Comparison of ENCODE assay signal across 8 cellular contexts in the genomic region with DNA sequence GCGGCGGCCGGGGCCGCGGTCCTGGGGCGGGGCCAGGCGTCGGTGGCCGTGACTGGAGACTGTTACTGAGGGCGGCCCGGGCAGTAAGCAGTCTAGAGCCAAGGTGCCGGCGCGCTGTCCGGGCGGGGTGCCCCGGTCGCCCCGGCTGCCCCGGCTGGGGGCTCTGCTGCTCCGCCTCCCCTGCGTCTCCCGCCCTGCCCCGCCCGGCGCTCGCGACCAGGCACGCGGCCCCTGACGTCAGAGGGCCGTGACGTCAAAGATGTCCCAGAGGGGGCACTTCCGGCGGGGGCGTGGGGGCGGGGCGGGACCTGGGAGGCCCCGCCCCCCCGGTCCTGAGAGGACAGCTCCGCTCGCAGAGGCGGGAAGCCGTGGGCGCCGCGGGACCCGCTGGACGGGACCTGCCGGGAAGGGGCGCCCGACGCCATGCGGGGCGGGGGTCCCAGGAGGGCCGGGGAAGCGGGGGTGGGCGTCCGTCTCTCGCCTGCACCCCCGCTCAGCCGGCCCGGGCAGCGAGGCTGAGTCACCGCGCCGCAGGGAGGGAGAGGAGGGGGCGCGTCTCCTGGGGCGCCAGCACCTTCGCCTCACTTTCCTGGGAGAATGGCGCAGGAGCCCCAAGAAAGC. TPM values are rescaled to one million over a fixed set of nuclear protein-coding genes. Genes with fewer than 3 reads are reported as not detected.
DNase-seq lines count a peak whose midpoint lies in the region; ATAC-seq, FAIRE-seq and TF ChIP-seq lines count a peak whose summit lies in the region.

No MANE protein-coding gene starts in this region.

- CTCF ChIA-PET in PC-9 (lab: Charles Lee): interaction anchor here (0.6 kb wide), 2 partner anchors 198 to 333 kb away, joined by 4 to 11 read pairs; no protein-coding TSS in a partner anchor

- H3K27me3 ChIP-seq in PC-9 (ENCODE audit: insufficient read depth, low read depth) (peaks cover 12% of the 10 kb centered on the region), pancreas (no peaks in the 10 kb centered on the region)

- ATAC-seq in HG03039 (IDR thresholded peaks at IDR 0.05; ENCODE audit: unreplicated experiment) (peak; percentile 4), pancreas (peak; percentile 43 to 62 (median 54)), GM21447 (IDR thresholded peaks at IDR 0.05; ENCODE audit: unreplicated experiment) (no peak), GM18858 (IDR thresholded peaks at IDR 0.05; ENCODE audit: unreplicated experiment) (no peak)

- DNase-seq in GM12864 (ENCODE audit: low read depth) (no peak), PC-9 (peak in 1 of 2 experiments; percentile 55), activated gamma-delta T cell treated with Interleukin-2 at 50 U/mL for 16 hours (peak; percentile 53), head of caudate nucleus (peak in 35 of 42 donors; percentile 39 to 84 (median 63)), pancreas (peak; percentile 59 to 91 (median 83))

- no peak for FAIRE-seq in pancreas (lab: Jason Lieb, UNC)

- no peaks in the 10 kb centered on the region for H4K20me1 ChIP-seq in PC-9 (ENCODE audit: insufficient read depth)

- H3K4me1 ChIP-seq in PC-9 (replicated peaks; ENCODE audit: insufficient read depth) (peaks cover 14% of the 10 kb centered on the region), pancreas (peaks cover 9 to 18% (median 11%) of the 10 kb centered on the region in 3 donors)

- intact Hi-C loops in PC-9 (cut with micrococcal nuclease; ENCODE audit: unreplicated experiment): loop anchor here (5.0 kb wide), 3 partner anchors 232 to 352 kb away; partner anchors contain the start of gene MNT
- intact Hi-C loops in head of caudate nucleus (cut with DNase I): no loop called here
- intact Hi-C loops in pancreas (cut with DNase I): no loop called here

- POLR2A ChIA-PET in PC-9 (lab: Charles Lee; ENCODE audit: unreplicated experiment): interaction anchor here (0.6 kb wide), 1 partner anchor 341 kb away, joined by 7 read pairs; no protein-coding TSS in a partner anchor

- no peaks in the 10 kb centered on the region for H3K9me2 ChIP-seq in PC-9 (ENCODE audit: insufficient read depth)

- H3K36me3 ChIP-seq in PC-9 (ENCODE audit: low read depth) (no peaks in the 10 kb centered on the region), pancreas (no peaks in the 10 kb centered on the region)

- peak overlapping the region; percentile 87 for H3K4me2 ChIP-seq in PC-9

- BruUV-seq in PC-9 (replicated peaks; lab: Mats Ljungman, UMichigan): no TSS peak

- 0 out of 2 replicates have a peak, but pooled peaks cover 3% of the 10 kb centered on the region for H3K79me2 ChIP-seq in PC-9 (ENCODE audit: low read depth)

- peaks cover 14% of the 10 kb centered on the region for H3F3A ChIP-seq in PC-9 (ENCODE audit: insufficient read depth, low read depth)

- no peaks in the 10 kb centered on the region for H3K9me3 ChIP-seq in PC-9 (ENCODE audit: insufficient read depth, low read depth)
- H3K9me3 ChIP-seq in pancreas: no peaks in the 10 kb centered on the region

- WGBS in pancreas, 2 donors: 0 to 1% methylated on average over 11 to 72 of the region's 72 CpGs

- TF ChIP-seq CTCF in GM12864 (IDR thresholded peaks at IDR 0.05; ENCODE audit: low read depth, low read length, missing control alignments): no peak
- TF ChIP-seq CTCF in PC-9 (conservative IDR thresholded peaks at IDR 0.05): no peak
- no peak for TF ChIP-seq CTCF in pancreas (IDR thresholded peaks at IDR 0.05)

- 0 out of 2 replicates have a peak overlapping the region, but pooled peaks have one; percentile 64 for H2AFZ ChIP-seq in PC-9

- H3K27ac ChIP-seq in PC-9 (no peak overlapping the region), pancreas (no peak overlapping the region)

- H3K4me3 ChIP-seq in GM12864 (ENCODE audit: low read depth, low read length) (peak overlapping the region; percentile 57), PC-9 (peak overlapping the region; percentile 64; the same call in 1 of the 2 replicates), pancreas (peak overlapping the region; percentile 23 to 85 (median 60))

RNA-seq across cellular contexts. Expression of gene HIC1, which starts 4.5 kb away (rescaled TPM):
- 0.63 and 1.6 TPM in 2 replicates for total RNA-seq in PC-9 (2021)
- 10 to 100 TPM in 2 of 6 donors, 1 to 10 TPM in 4; 1.0 to 15.8 (median 3.8) TPM for total RNA-seq in pancreas
- 1 to 10 TPM; 1.8 to 3.7 TPM for polyA plus RNA-seq in pancreas

RNA-seq across cellular contexts. Expression of gene OVCA2, which starts 8.5 kb away (rescaled TPM):
- total RNA-seq in PC-9 (2021): 34.4 and 35.4 TPM in 2 replicates
- total RNA-seq in pancreas: 10 to 100 TPM; 10.4 to 20.5 (median 17.9) TPM
- 10 to 100 TPM; 46.3 to 79.3 TPM for polyA plus RNA-seq in pancreas

RNA-seq across cellular contexts. Expression of gene DPH1, which starts 20.4 kb away (rescaled TPM):
- total RNA-seq in PC-9 (2021) (36.7 and 44.9 TPM in 2 replicates), pancreas (10 to 100 TPM; 21.8 to 37.7 (median 27.6) TPM)
- 10 to 100 TPM; 53.3 to 74.4 TPM for polyA plus RNA-seq in pancreas

RNA-seq across cellular contexts. Expression of gene RTN4RL1, which starts 25.2 kb away (rescaled TPM):
- total RNA-seq in PC-9 (2021) (0.13 and 0.35 TPM in 2 replicates), pancreas (1 to 10 TPM in 4 of 6 donors, under 1 TPM in 2; 0.93 to 3.6 (median 1.7) TPM)
- 1 to 10 TPM; 3.0 to 3.1 TPM for polyA plus RNA-seq in pancreas

Comparison
In these comparisons a context has a peak if more than half of its experiments do, and no peak if none do; other contexts are left out.
1. ATAC-seq: peak in HG03039 (single experiment) and pancreas (4 of 4); none in GM21447 (single experiment) and GM18858 (single experiment).
2. Peak in every context shown above with its lines, with median percentiles within 50 percentile points of each other: H3K4me3 ChIP-seq.